Comparison of ENCODE assay signal across 2 cellular contexts in the genomic region with DNA sequence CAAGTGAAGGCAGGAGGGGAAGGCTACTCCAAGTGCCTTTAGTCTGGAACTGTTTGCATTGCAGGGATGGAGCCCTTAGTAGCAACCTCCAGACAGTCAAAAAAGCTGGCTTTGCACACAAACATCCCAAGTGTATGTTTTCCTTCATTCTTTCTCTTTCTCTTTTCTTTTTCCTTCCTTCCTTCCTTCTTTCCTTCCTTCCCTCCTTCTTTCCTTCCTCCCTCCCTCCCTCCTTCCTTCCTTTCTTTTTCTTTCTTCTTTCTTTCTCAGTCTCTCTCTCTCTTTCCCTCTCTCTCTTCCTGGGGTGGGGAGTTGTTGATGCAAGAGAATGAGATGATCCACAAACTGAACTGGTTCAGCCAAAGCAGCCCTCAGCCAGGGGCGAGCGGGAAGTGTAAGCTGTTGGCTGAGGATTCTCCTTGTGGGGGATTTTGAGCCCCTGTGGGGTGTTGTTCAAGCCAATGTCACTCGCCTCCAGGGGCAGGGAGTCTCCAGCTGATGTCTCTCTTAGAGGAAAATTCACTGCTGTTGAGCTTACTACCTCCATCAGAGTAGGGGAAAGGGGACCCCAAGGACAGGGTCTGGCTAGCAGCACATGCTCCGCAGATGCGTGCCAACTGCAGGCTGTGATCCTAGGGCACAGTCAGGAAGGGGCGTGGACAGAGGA.
TF ChIP-seq lines count a peak whose summit lies in the region.

No MANE protein-coding gene starts in this region.

TF ChIP-seq in HEK293, 187 proteins besides CTCF, POLR2A, EP300 and RAD21:
- TF ChIP-seq ZBTB17 (tag by site-specific recombination; IDR thresholded peaks at IDR 0.05) = peak; percentile 60; the same call in 1 of the 2 replicates
- no peak for TF ChIP-seq ZNF133 (tag by site-specific recombination; IDR thresholded peaks at IDR 0.05)
- TF ChIP-seq ZFHX2 (tag by site-specific recombination; conservative IDR thresholded peaks at IDR 0.05) = no peak
- no peak for TF ChIP-seq ZNF596 (tag by site-specific recombination; IDR thresholded peaks at IDR 0.05)
- no peak for TF ChIP-seq HOXA7 (CRISPR knock-in tag; IDR thresholded peaks at IDR 0.05; ENCODE audit: borderline replicate concordance)
- no peak for TF ChIP-seq ZNF792 (tag by site-specific recombination; IDR thresholded peaks at IDR 0.05)
- peak; percentile 95 for TF ChIP-seq ZNF366 (tag by site-specific recombination; conservative IDR thresholded peaks at IDR 0.05)
- no peak for TF ChIP-seq KLF9 (tag by site-specific recombination; IDR thresholded peaks at IDR 0.05; ENCODE audit: low read depth)
- TF ChIP-seq, protein P1, sequence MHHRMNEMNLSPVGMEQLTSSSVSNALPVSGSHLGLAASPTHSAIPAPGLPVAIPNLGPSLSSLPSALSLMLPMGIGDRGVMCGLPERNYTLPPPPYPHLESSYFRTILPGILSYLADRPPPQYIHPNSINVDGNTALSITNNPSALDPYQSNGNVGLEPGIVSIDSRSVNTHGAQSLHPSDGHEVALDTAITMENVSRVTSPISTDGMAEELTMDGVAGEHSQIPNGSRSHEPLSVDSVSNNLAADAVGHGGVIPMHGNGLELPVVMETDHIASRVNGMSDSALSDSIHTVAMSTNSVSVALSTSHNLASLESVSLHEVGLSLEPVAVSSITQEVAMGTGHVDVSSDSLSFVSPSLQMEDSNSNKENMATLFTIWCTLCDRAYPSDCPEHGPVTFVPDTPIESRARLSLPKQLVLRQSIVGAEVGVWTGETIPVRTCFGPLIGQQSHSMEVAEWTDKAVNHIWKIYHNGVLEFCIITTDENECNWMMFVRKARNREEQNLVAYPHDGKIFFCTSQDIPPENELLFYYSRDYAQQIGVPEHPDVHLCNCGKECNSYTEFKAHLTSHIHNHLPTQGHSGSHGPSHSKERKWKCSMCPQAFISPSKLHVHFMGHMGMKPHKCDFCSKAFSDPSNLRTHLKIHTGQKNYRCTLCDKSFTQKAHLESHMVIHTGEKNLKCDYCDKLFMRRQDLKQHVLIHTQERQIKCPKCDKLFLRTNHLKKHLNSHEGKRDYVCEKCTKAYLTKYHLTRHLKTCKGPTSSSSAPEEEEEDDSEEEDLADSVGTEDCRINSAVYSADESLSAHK (tag by site-specific recombination; IDR thresholded peaks at IDR 0.05) = no peak
- TF ChIP-seq, protein P2, sequence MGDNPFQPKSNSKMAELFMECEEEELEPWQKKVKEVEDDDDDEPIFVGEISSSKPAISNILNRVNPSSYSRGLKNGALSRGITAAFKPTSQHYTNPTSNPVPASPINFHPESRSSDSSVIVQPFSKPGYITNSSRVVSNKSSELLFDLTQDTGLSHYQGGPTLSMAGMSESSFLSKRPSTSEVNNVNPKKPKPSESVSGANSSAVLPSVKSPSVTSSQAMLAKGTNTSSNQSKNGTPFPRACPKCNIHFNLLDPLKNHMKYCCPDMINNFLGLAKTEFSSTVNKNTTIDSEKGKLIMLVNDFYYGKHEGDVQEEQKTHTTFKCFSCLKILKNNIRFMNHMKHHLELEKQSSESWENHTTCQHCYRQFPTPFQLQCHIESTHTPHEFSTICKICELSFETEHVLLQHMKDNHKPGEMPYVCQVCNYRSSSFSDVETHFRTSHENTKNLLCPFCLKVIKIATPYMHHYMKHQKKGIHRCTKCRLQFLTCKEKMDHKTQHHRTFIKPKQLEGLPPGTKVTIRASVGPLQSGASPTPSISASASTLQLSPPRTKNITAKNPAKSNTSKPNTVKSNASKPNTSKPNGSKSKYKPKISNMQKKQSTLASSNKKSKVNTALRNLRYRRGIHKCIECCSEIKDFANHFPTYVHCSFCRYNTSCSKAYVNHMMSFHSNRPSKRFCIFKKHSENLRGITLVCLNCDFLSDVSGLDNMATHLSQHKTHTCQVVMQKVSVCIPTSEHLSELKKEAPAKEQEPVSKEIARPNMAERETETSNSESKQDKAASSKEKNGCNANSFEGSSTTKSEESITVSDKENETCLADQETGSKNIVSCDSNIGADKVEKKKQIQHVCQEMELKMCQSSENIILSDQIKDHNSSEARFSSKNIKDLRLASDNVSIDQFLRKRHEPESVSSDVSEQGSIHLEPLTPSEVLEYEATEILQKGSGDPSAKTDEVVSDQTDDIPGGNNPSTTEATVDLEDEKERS (tag by site-specific recombination; IDR thresholded peaks at IDR 0.05) = no peak
- peak; percentile 70 for TF ChIP-seq GLIS1 (tag by site-specific recombination; IDR thresholded peaks at IDR 0.05)
- no peak for TF ChIP-seq KLF8 (tag by site-specific recombination; IDR thresholded peaks at IDR 0.05)
- TF ChIP-seq GLI2 (tag by site-specific recombination; IDR thresholded peaks at IDR 0.05; ENCODE audit: borderline replicate concordance, low read depth) = no peak
TF ChIP-seq in HEK293: peak in this region for 3.

TF ChIP-seq in H1, 55 proteins besides CTCF, POLR2A, EP300 and RAD21:
- no peak for TF ChIP-seq GTF2F1 (IDR thresholded peaks at IDR 0.05; ENCODE audit: borderline replicate concordance, low read depth, low read length)
- TF ChIP-seq CTBP2 (IDR thresholded peaks at IDR 0.05; ENCODE audit: borderline replicate concordance, insufficient read depth, insufficient read length, low read length) = no peak
- no peak for TF ChIP-seq RXRA (IDR thresholded peaks at IDR 0.05; ENCODE audit: insufficient read depth, low read depth, low read length)
- TF ChIP-seq RBBP5 (IDR thresholded peaks at IDR 0.05; ENCODE audit: borderline replicate concordance, low read depth, low read length) = no peak
- no peak for TF ChIP-seq TEAD4 (IDR thresholded peaks at IDR 0.05; ENCODE audit: low read depth, low read length)
- TF ChIP-seq, protein P3, sequence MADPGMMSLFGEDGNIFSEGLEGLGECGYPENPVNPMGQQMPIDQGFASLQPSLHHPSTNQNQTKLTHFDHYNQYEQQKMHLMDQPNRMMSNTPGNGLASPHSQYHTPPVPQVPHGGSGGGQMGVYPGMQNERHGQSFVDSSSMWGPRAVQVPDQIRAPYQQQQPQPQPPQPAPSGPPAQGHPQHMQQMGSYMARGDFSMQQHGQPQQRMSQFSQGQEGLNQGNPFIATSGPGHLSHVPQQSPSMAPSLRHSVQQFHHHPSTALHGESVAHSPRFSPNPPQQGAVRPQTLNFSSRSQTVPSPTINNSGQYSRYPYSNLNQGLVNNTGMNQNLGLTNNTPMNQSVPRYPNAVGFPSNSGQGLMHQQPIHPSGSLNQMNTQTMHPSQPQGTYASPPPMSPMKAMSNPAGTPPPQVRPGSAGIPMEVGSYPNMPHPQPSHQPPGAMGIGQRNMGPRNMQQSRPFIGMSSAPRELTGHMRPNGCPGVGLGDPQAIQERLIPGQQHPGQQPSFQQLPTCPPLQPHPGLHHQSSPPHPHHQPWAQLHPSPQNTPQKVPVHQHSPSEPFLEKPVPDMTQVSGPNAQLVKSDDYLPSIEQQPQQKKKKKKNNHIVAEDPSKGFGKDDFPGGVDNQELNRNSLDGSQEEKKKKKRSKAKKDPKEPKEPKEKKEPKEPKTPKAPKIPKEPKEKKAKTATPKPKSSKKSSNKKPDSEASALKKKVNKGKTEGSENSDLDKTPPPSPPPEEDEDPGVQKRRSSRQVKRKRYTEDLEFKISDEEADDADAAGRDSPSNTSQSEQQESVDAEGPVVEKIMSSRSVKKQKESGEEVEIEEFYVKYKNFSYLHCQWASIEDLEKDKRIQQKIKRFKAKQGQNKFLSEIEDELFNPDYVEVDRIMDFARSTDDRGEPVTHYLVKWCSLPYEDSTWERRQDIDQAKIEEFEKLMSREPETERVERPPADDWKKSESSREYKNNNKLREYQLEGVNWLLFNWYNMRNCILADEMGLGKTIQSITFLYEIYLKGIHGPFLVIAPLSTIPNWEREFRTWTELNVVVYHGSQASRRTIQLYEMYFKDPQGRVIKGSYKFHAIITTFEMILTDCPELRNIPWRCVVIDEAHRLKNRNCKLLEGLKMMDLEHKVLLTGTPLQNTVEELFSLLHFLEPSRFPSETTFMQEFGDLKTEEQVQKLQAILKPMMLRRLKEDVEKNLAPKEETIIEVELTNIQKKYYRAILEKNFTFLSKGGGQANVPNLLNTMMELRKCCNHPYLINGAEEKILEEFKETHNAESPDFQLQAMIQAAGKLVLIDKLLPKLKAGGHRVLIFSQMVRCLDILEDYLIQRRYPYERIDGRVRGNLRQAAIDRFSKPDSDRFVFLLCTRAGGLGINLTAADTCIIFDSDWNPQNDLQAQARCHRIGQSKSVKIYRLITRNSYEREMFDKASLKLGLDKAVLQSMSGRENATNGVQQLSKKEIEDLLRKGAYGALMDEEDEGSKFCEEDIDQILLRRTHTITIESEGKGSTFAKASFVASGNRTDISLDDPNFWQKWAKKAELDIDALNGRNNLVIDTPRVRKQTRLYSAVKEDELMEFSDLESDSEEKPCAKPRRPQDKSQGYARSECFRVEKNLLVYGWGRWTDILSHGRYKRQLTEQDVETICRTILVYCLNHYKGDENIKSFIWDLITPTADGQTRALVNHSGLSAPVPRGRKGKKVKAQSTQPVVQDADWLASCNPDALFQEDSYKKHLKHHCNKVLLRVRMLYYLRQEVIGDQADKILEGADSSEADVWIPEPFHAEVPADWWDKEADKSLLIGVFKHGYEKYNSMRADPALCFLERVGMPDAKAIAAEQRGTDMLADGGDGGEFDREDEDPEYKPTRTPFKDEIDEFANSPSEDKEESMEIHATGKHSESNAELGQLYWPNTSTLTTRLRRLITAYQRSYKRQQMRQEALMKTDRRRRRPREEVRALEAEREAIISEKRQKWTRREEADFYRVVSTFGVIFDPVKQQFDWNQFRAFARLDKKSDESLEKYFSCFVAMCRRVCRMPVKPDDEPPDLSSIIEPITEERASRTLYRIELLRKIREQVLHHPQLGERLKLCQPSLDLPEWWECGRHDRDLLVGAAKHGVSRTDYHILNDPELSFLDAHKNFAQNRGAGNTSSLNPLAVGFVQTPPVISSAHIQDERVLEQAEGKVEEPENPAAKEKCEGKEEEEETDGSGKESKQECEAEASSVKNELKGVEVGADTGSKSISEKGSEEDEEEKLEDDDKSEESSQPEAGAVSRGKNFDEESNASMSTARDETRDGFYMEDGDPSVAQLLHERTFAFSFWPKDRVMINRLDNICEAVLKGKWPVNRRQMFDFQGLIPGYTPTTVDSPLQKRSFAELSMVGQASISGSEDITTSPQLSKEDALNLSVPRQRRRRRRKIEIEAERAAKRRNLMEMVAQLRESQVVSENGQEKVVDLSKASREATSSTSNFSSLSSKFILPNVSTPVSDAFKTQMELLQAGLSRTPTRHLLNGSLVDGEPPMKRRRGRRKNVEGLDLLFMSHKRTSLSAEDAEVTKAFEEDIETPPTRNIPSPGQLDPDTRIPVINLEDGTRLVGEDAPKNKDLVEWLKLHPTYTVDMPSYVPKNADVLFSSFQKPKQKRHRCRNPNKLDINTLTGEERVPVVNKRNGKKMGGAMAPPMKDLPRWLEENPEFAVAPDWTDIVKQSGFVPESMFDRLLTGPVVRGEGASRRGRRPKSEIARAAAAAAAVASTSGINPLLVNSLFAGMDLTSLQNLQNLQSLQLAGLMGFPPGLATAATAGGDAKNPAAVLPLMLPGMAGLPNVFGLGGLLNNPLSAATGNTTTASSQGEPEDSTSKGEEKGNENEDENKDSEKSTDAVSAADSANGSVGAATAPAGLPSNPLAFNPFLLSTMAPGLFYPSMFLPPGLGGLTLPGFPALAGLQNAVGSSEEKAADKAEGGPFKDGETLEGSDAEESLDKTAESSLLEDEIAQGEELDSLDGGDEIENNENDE (IDR thresholded peaks at IDR 0.05; ENCODE audit: insufficient replicate concordance, low read length) = no peak
- TF ChIP-seq PHF8 (conservative IDR thresholded peaks at IDR 0.05; ENCODE audit: low read depth, low read length) = no peak
- TF ChIP-seq JUND (IDR thresholded peaks at IDR 0.05; ENCODE audit: low read length) = no peak
- TF ChIP-seq FOSL1 (IDR thresholded peaks at IDR 0.05; ENCODE audit: insufficient read depth, low read depth, low read length) = no peak
- no peak for TF ChIP-seq JUN (IDR thresholded peaks at IDR 0.05; ENCODE audit: low read depth, low read length)
- no peak for TF ChIP-seq POU5F1 (IDR thresholded peaks at IDR 0.05; ENCODE audit: low read depth, low read length)
- TF ChIP-seq SIX5 (IDR thresholded peaks at IDR 0.05; ENCODE audit: low read depth, low read length) = no peak
- TF ChIP-seq, protein P4, sequence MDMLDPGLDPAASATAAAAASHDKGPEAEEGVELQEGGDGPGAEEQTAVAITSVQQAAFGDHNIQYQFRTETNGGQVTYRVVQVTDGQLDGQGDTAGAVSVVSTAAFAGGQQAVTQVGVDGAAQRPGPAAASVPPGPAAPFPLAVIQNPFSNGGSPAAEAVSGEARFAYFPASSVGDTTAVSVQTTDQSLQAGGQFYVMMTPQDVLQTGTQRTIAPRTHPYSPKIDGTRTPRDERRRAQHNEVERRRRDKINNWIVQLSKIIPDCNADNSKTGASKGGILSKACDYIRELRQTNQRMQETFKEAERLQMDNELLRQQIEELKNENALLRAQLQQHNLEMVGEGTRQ (IDR thresholded peaks at IDR 0.05; ENCODE audit: low read length) = no peak
- TF ChIP-seq SIRT6 (IDR thresholded peaks at IDR 0.05; ENCODE audit: low read length) = no peak
- no peak for TF ChIP-seq CBX8 (IDR thresholded peaks at IDR 0.05; ENCODE audit: borderline replicate concordance, low read depth, low read length)
- TF ChIP-seq ZNF274 (IDR thresholded peaks at IDR 0.05; ENCODE audit: borderline replicate concordance, extremely low read depth, low read length) = no peak
- TF ChIP-seq BRCA1 (IDR thresholded peaks at IDR 0.05; ENCODE audit: low read depth, low read length) = no peak
- TF ChIP-seq NANOG (IDR thresholded peaks at IDR 0.05; ENCODE audit: insufficient read depth, low read depth, low read length, poor library complexity, severe bottlenecking) = no peak
- TF ChIP-seq BCL11A (IDR thresholded peaks at IDR 0.05; ENCODE audit: low read depth in 2 of 2, low read length in 2 of 2) = no peak
- TF ChIP-seq SP1 (IDR thresholded peaks at IDR 0.05; ENCODE audit: low read depth, low read length) = no peak
TF ChIP-seq in H1: peak in this region for 0.
